ENCODE assay signal across 30 cellular contexts in the genomic region with DNA sequence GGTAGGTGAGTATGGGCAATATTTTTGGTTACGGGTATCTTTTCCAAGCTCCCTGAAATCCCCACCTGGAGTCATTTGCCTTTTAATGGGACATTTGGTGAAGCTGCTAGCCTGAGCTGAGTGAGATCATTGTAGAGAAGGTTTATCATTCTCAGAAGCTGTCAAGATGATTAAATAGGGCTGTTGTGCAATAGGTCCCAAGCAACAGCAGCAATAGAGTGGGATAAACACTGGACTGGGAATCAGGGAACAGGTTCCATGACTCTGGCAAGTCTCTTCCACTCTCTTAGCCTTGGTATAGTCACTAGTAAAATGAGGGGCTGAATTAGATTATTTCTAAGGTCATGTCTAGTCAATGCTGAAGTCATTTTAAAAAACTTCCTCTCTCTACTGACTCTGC. TPM values are rescaled to one million over a fixed set of nuclear protein-coding genes. Genes with fewer than 3 reads are reported as not detected.
DNase-seq lines count a peak whose midpoint lies in the region; ATAC-seq, FAIRE-seq and TF ChIP-seq lines count a peak whose summit lies in the region.
"Had no signal": no experiment of that assay in that cellular context is flagged by ENCODE, and none has a peak within 500 bp of the region (broad histone marks: within the 10 kb centered on the region; RNA-seq: fewer than 3 reads in every experiment).

No MANE protein-coding gene starts in this region.

- H3K27ac Mint-ChIP-seq in CD4-positive, alpha-beta T cell: no peak overlapping the region
- H3K27ac Mint-ChIP-seq: endodermal cell; T-helper 2 cell treated with Interferon-gamma antibody and Interleukin-4, amounts not matched to agents 5 μg/mL and 100 μg/mL, for 36 hours had no signal

- no peak for FAIRE-seq in HepG2 (lab: Jason Lieb, UNC)
- FAIRE-seq in frontal cortex (lab: Jason Lieb, UNC): no peak
- FAIRE-seq: GM12878, H1, HTR-8/SVneo had no signal

- peaks cover 16% of the 10 kb centered on the region for H3K27me3 Mint-ChIP-seq in CD4-positive, alpha-beta T cell

- H3K36me3 Mint-ChIP-seq in CD4-positive, alpha-beta T cell (ENCODE audit: low read depth): no peaks in the 10 kb centered on the region

- ATAC-seq in HepG2 (no peak), right lobe of liver (no peak)
- no peak for ATAC-seq in CD4-positive, alpha-beta T cell (ENCODE audit: poor library complexity)
- ATAC-seq: GM12878, left lung had no signal

- H3K27me3 ChIP-seq in HepG2 (ENCODE audit: control insufficient read depth in 1 of 2, insufficient read depth in 2 of 2, low read length in 2 of 2): no peaks in the 10 kb centered on the region
- no peaks in the 10 kb centered on the region for H3K27me3 ChIP-seq in right lobe of liver
- H3K27me3 ChIP-seq in prostate gland (replicated peaks; ENCODE audit: insufficient read depth): no peaks in the 10 kb centered on the region
- no peaks in the 10 kb centered on the region for H3K27me3 ChIP-seq in CD4-positive, alpha-beta T cell (ENCODE audit: control insufficient read depth, insufficient read depth, low read length)
- H3K27me3 ChIP-seq: adrenal gland, left lung had no signal

- no peak overlapping the region for H3K4me2 ChIP-seq in HepG2 (ENCODE audit: low read depth, low read length)
- H3K4me2 ChIP-seq: SK-N-SH had no signal

- TF ChIP-seq RAD21 in HepG2 (CRISPR knock-in tag; IDR thresholded peaks at IDR 0.05): no peak

- H3K4me3 ChIP-seq in HepG2 (replicated peaks in 1 of 3; ENCODE audit: insufficient read depth in 1 of 3, low read depth in 2 of 3, low read length in 3 of 3) (no peak overlapping the region), right lobe of liver (no peak overlapping the region), epithelial cell of esophagus (ENCODE audit: low read length) (no peak overlapping the region), prostate gland (no peak overlapping the region)
- H3K4me3 ChIP-seq: adrenal gland, GM12878, left lung had no signal

- no peak overlapping the region for H2AFZ ChIP-seq in HepG2 (ENCODE audit: low read length)

- H3K9ac ChIP-seq in HepG2 (ENCODE audit: insufficient read depth, low read depth, low read length): no peak overlapping the region
- H3K9ac ChIP-seq: SK-N-SH had no signal

- POLR2A ChIA-PET in HepG2 (lab: Yijun Ruan, JAX): no interaction called here
- POLR2A ChIA-PET in CD4-positive, alpha-beta T cell (lab: Charles Lee): no interaction called here

- TF ChIP-seq EP300 in HepG2 (IDR thresholded peaks at IDR 0.05; ENCODE audit: low read depth in 2 of 2, low read length in 2 of 2) (no peak), HepG2 (CRISPR knock-in tag; IDR thresholded peaks at IDR 0.05; ENCODE audit: borderline replicate concordance) (no peak)

- no peak for DNase-seq in HepG2 (ENCODE audit: low spot score)
- DNase-seq in right lobe of liver: no peak
- DNase-seq in epithelial cell of esophagus (ENCODE audit: low read depth): peak; percentile 29
- DNase-seq in iris pigment epithelial cell (ENCODE audit: low read depth): peak; percentile 4
- no peak for DNase-seq in prostate gland (ENCODE audit: low spot score)
- DNase-seq in SK-N-DZ (ENCODE audit: low spot score): no peak
- no peak for DNase-seq in CD4-positive, alpha-beta T cell
- DNase-seq in frontal cortex (ENCODE audit: low spot score in 2 of 2): no peak
- DNase-seq: activated CD4-positive, alpha-beta T cell treated with anti-CD3 and anti-CD28 coated beads for 48 hours; activated naive CD4-positive, alpha-beta T cell; activated T-cell treated with anti-CD3 and anti-CD28 coated beads, Interleukin-2, amount 50 U/mL, for 48 hours; COR-L47; cortex of kidney; endodermal cell; head of caudate nucleus; Kasumi-1; left lung; NCI-H1694; NCI-H2171 treated with DMSO at 0.1 percent for 48 hours; NCI-H524 treated with DMSO at 0.1 percent for 48 hours; posterior cingulate gyrus; RPMI8226; SK-N-SH; trophoblast cell had no signal

- TF ChIP-seq CTCF in HepG2 (CRISPR knock-in tag; IDR thresholded peaks at IDR 0.05): no peak
- TF ChIP-seq CTCF in right lobe of liver (IDR thresholded peaks at IDR 0.05): no peak
- TF ChIP-seq CTCF in epithelial cell of esophagus (IDR thresholded peaks at IDR 0.05; ENCODE audit: insufficient read depth, low read depth, low read length, missing control alignments): no peak
- TF ChIP-seq CTCF in prostate gland (IDR thresholded peaks at IDR 0.05): no peak
- no peak for TF ChIP-seq CTCF in CD4-positive, alpha-beta T cell (IDR thresholded peaks at IDR 0.05)

- H3K4me1 ChIP-seq in HepG2 (ENCODE audit: insufficient read depth, low read length) (no peaks in the 10 kb centered on the region), right lobe of liver (no peaks in the 10 kb centered on the region), prostate gland (replicated peaks) (no peaks in the 10 kb centered on the region)
- H3K4me1 ChIP-seq: adrenal gland, left lung had no signal

- no TSS peak for BruUV-seq in HepG2 (replicated peaks; lab: Mats Ljungman, UMichigan)

- intact Hi-C loops in HepG2 (cut with micrococcal nuclease; ENCODE audit: unreplicated experiment): no loop called here
- intact Hi-C loops in right lobe of liver (cut with DNase I): no loop called here
- intact Hi-C loops in prostate gland (cut with DNase I): no loop called here
- intact Hi-C loops in CD4-positive, alpha-beta T cell (cut with DNase I, micrococcal nuclease): no loop called here

- H3K36me3 ChIP-seq in HepG2 (replicated peaks in 1 of 2; ENCODE audit: control insufficient read depth in 1 of 2, insufficient read depth in 2 of 2, low read length in 2 of 2) (no peaks in the 10 kb centered on the region), right lobe of liver (no peaks in the 10 kb centered on the region), prostate gland (no peaks in the 10 kb centered on the region)
- H3K36me3 ChIP-seq: adrenal gland, left lung had no signal

- no peaks in the 10 kb centered on the region for H3K79me2 ChIP-seq in HepG2 (ENCODE audit: insufficient read depth, low read length)

- H3K9me3 ChIP-seq in HepG2 (ENCODE audit: low read length) (no peaks in the 10 kb centered on the region), right lobe of liver (no peaks in the 10 kb centered on the region), prostate gland (no peaks in the 10 kb centered on the region)
- H3K9me3 ChIP-seq in CD4-positive, alpha-beta T cell (ENCODE audit: control insufficient read depth, low read length): no peaks in the 10 kb centered on the region
- H3K9me3 ChIP-seq: adrenal gland, left lung, SK-N-SH had no signal

- CTCF ChIA-PET in HepG2 (lab: Yijun Ruan, JAX; ENCODE audit: low intra/inter-chr PET ratio, low total read pairs): no interaction called here
- CTCF ChIA-PET in CD4-positive, alpha-beta T cell (lab: Charles Lee): no interaction called here

- in situ Hi-C loops in HepG2 (cut with HindIII; ENCODE audit: extremely low pct_ligation_motif_present, low pct_unique_long_range_greater_than_20kb): no loop called here

- peaks cover 2% of the 10 kb centered on the region for H3K9me3 Mint-ChIP-seq in CD4-positive, alpha-beta T cell
- H3K9me3 Mint-ChIP-seq: endodermal cell; T-helper 2 cell treated with Interferon-gamma antibody and Interleukin-4, amounts not matched to agents 5 μg/mL and 100 μg/mL, for 36 hours had no signal

- H3K27ac ChIP-seq in HepG2 (ENCODE audit: extremely low read length, insufficient read depth, low read length) (no peak overlapping the region), right lobe of liver (no peak overlapping the region), prostate gland (no peak overlapping the region)
- no peak overlapping the region for H3K27ac ChIP-seq in CD4-positive, alpha-beta T cell (ENCODE audit: low read depth, low read length)
- H3K27ac ChIP-seq: adrenal gland, left lung, VCaP had no signal

- H4K20me1 ChIP-seq in HepG2 (ENCODE audit: insufficient read depth, low read length): no peaks in the 10 kb centered on the region

- H3K4me3 Mint-ChIP-seq in CD4-positive, alpha-beta T cell: no peak overlapping the region
- H3K4me3 Mint-ChIP-seq: endodermal cell; T-helper 2 cell treated with Interferon-gamma antibody and Interleukin-4, amounts not matched to agents 5 μg/mL and 100 μg/mL, for 36 hours had no signal

- H3K4me1 Mint-ChIP-seq in CD4-positive, alpha-beta T cell (ENCODE audit: low read depth): no peaks in the 10 kb centered on the region

- 0% methylated on average over 1 of the region's 1 CpG for WGBS in HepG2 (ENCODE audit: low lambda C conversion rate)
- 50% methylated on average over 1 of the region's 1 CpG for WGBS in right lobe of liver (ENCODE audit: insufficient coverage, low coverage, low lambda C conversion rate, missing lambda C conversion rate)
- 91% methylated on average over 1 of the region's 1 CpG for WGBS in prostate gland

- TF ChIP-seq POLR2A in HepG2 (IDR thresholded peaks at IDR 0.05; ENCODE audit: insufficient read depth in 1 of 2, low read depth in 2 of 2, low read length in 2 of 2): no peak
- no peak for TF ChIP-seq POLR2A in right lobe of liver (IDR thresholded peaks at IDR 0.05)
- no peak for TF ChIP-seq POLR2A in prostate gland (IDR thresholded peaks at IDR 0.05)

RNA-seq across cellular contexts. Expression of gene FAM78B, which starts 30.3 kb away (rescaled TPM):
- total RNA-seq in HepG2 (2016; rRNA removed; fragmentation: Illumina TruSeq; extraction: Trizol) (0.29 and 0.31 TPM in 2 replicates), right lobe of liver (1 to 10 TPM in 4 of 6 experiments, under 1 TPM in 2; 0.58 to 1.4 (median 1.1) TPM), prostate gland (10 to 100 TPM in 1 of 2 donors, 1 to 10 TPM in 1; 3.7 to 11.0 TPM), frontal cortex (4.1 TPM)
- 0.26 and 0.30 TPM in 2 replicates for total RNA-seq in HepG2 (2016; cell fraction: cytosol; rRNA removed; fragmentation: Illumina TruSeq; extraction: Trizol; ENCODE audit: low read depth)
- total RNA-seq in HepG2 (2016; cell fraction: insoluble cytoplasmic fraction; rRNA removed; fragmentation: Illumina TruSeq; extraction: Trizol): 0.30 and 0.34 TPM in 2 replicates
- total RNA-seq in HepG2 (2016; cell fraction: membrane; rRNA removed; fragmentation: Illumina TruSeq; extraction: Trizol): 0.56 and 0.65 TPM in 2 replicates
- total RNA-seq in HepG2 (2016; cell fraction: nucleus; rRNA removed; fragmentation: Illumina TruSeq; extraction: Trizol): 0.59 and 0.60 TPM in 2 replicates
- 0.10 and 0.22 TPM in 2 replicates for polyA plus RNA-seq in HepG2 (2011; rRNA removed)
- polyA plus RNA-seq in HepG2 (2011; cell fraction: cytosol; rRNA removed): 0.08 and 0.15 TPM in 2 replicates
- 0.13 and 0.21 TPM in 2 replicates for polyA plus RNA-seq in HepG2 (2011; cell fraction: nucleus; rRNA removed)
- polyA plus RNA-seq in HepG2 (2012): 0.09 TPM in 1 of 2 replicates, not detected in the other
- polyA plus RNA-seq in HepG2 (2016; cell fraction: cytosol; fragmentation: Illumina TruSeq; extraction: Trizol; ENCODE audit: low read depth): 0.40 and 0.63 TPM in 2 replicates
- polyA plus RNA-seq in HepG2 (2016; cell fraction: insoluble cytoplasmic fraction; fragmentation: Illumina TruSeq; extraction: Trizol; ENCODE audit: low read depth): 0.29 and 0.36 TPM in 2 replicates
- polyA plus RNA-seq in HepG2 (2016; cell fraction: membrane; fragmentation: Illumina TruSeq; extraction: Trizol; ENCODE audit: low read depth): 0.38 and 0.53 TPM in 2 replicates
- 0.73 and 0.78 TPM in 2 replicates for polyA plus RNA-seq in HepG2 (2016; cell fraction: nucleus; fragmentation: Illumina TruSeq; extraction: Trizol; ENCODE audit: insufficient read depth, low read depth)
- polyA minus RNA-seq in HepG2 (2011; rRNA and poly(A)+ RNA removed; ENCODE audit: low replicate concordance): 0.54 TPM in 1 of 2 replicates, not detected in the other
- not detected in 2 replicates for polyA minus RNA-seq in HepG2 (2011; cell fraction: cytosol; rRNA and poly(A)+ RNA removed)
- 0.37 and 0.52 TPM in 2 replicates for polyA minus RNA-seq in HepG2 (2011; cell fraction: nucleus; rRNA and poly(A)+ RNA removed)
- 4.3 and 6.3 TPM in 2 replicates for polyA plus RNA-seq in SK-N-DZ (2014; cell fraction: cytosol; rRNA removed)
- polyA plus RNA-seq in SK-N-DZ (2014; cell fraction: nucleus; rRNA removed): 5.0 and 5.6 TPM in 2 replicates
- total RNA-seq in CD4-positive, alpha-beta T cell: under 1 TPM in 1 of 2 experiments, not detected in 1; 0.11 TPM

Comparison
In these comparisons a context has a peak if more than half of its experiments do, and no peak if none do; other contexts are left out.
1. DNase-seq: peak in epithelial cell of esophagus (single experiment) and iris pigment epithelial cell (single experiment); none in HepG2 (single experiment), right lobe of liver (0 of 3), prostate gland (single experiment), SK-N-DZ (single experiment), CD4-positive, alpha-beta T cell (0 of 10) and frontal cortex (0 of 2).